8 cellular contexts compared by ENCODE assay signal in genomic region chr11:95849087-95849825, GRCh38. TPM values are rescaled to one million over a fixed set of nuclear protein-coding genes. Genes with fewer than 3 reads are reported as not detected.
DNase-seq lines count a peak whose midpoint lies in the region; ATAC-seq and TF ChIP-seq lines count a peak whose summit lies in the region.

No MANE protein-coding gene starts in this region.

- TF ChIP-seq CTCF in omental fat pad (IDR thresholded peaks at IDR 0.05): no peak

- ATAC-seq in GM21515 (IDR thresholded peaks at IDR 0.05; ENCODE audit: unreplicated experiment) (peak; percentile 57), omental fat pad (ENCODE audit: low FRiP score) (peak; percentile 66), HG03139 (IDR thresholded peaks at IDR 0.05; ENCODE audit: unreplicated experiment) (no peak)

- DNase-seq in Daoy (ENCODE audit: low read depth): peak; percentile 71
- peak; percentile 5 for DNase-seq in NCI-H146 treated with DMSO at 0.1 percent for 48 hours (lab: John Stamatoyannopoulos, UW; ENCODE audit: unreplicated experiment)
- peak; percentile 20 for DNase-seq in activated CD4-positive, alpha-beta T cell treated with anti-CD3 and anti-CD28 coated beads for 48 hours
- peak; percentile 64 for DNase-seq in fibroblast of the conjunctiva (ENCODE audit: low read depth)
- no peak for DNase-seq in omental fat pad (ENCODE audit: low spot score)
- no peak for DNase-seq in T-helper 9 cell

RNA-seq across cellular contexts. Expression of gene CEP57, which starts 59.0 kb away (rescaled TPM):
- total RNA-seq in Daoy (2014; rRNA removed; shearing (Covaris generic)): 41.5 and 51.6 TPM in 2 replicates
- total RNA-seq in omental fat pad: 10 to 100 TPM; 17.8 to 38.9 (median 30.4) TPM

RNA-seq across cellular contexts. Expression of gene FAM76B, which starts 59.7 kb away (rescaled TPM):
- 14.3 and 22.1 TPM in 2 replicates for total RNA-seq in Daoy (2014; rRNA removed; shearing (Covaris generic))
- 10 to 100 TPM; 16.5 to 40.0 (median 25.3) TPM for total RNA-seq in omental fat pad

Comparison
In these comparisons a context has a peak if more than half of its experiments do, and no peak if none do; other contexts are left out.
1. DNase-seq: peak in Daoy (single experiment), NCI-H146 treated with DMSO at 0.1 percent for 48 hours (single experiment), activated CD4-positive, alpha-beta T cell treated with anti-CD3 and anti-CD28 coated beads for 48 hours (single experiment) and fibroblast of the conjunctiva (single experiment); none in omental fat pad (single experiment) and T-helper 9 cell (single experiment).